In the genomic region with DNA sequence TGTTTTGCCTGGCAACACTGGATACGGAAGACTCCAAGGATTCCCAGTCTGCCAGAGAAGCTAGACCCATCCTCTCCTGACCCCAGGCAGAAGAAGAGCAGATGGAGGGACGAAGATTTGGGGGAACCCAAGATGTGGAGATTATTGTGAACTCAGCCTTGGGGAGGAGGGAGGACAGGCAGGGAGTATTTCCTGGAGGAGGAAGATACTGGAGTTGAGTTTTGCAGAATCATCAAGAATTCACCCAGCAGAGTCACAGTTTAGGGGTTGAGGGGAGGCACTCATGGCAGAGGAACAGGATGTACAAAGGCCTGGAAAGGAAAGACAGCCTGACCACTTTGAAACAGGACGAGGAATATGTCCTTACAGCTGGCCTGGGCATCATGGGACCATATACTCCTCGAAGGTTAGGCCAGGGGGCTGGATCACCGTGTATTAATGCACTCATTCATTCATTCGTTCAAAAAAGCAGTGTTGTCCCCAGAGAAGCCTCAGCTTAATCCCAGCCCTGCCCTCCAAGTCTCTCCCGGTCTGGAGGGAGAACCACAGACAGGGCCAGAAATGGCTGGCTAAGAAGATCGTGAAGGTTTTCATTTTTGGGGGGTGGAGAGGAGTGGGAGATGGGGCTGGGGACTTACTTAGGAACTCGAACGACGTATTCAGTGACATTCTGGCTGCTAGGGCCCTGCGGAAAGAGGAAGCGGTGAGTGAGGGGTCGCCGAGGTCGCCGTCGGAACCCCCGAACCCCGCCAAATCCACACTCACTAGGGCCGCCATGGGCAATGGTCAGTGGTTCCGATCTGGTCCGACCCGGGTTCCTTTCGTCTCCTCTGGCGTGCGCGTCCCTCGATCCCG, we compare ENCODE assay signal across 8 cellular contexts. TPM values are rescaled to one million over a fixed set of nuclear protein-coding genes. Genes with fewer than 3 reads are reported as not detected.
DNase-seq lines count a peak whose midpoint lies in the region; ATAC-seq lines count a peak whose summit lies in the region.

No MANE protein-coding gene starts in this region.

- H3K4me3 ChIP-seq in iPS-18a (ENCODE audit: low read length) = peak overlapping the region; percentile 91

- no peaks in the 10 kb centered on the region for H3K27me3 ChIP-seq in iPS-18a (ENCODE audit: control insufficient read depth, insufficient read depth, low read length)

- H3K27ac ChIP-seq in iPS-18a (ENCODE audit: low read length) (peak overlapping the region; percentile 64), temporal lobe (ENCODE audit: low read depth, low read length) (peak overlapping the region; percentile 94)

- H3K36me3 Mint-ChIP-seq in activated T-cell treated with anti-CD3 and anti-CD28 coated beads, Interleukin-2, amount 50 U/mL, for 72 hours (ENCODE audit: insufficient read depth in 2 of 2) = peaks cover 7 to 13% of the 10 kb centered on the region in 2 donors
- H3K36me3 Mint-ChIP-seq in activated CD4-positive, alpha-beta memory T cell treated with anti-CD3 and anti-CD28 coated beads for 36 hours = peaks cover 28% of the 10 kb centered on the region

- peak overlapping the region; percentile 81 for H3K9ac ChIP-seq in iPS-18a (ENCODE audit: low read length)

- H3K36me3 ChIP-seq in iPS-18a (ENCODE audit: control insufficient read depth, low read depth, low read length) = peaks cover 27% of the 10 kb centered on the region

- no peaks in the 10 kb centered on the region for H3K27me3 Mint-ChIP-seq in activated T-cell treated with anti-CD3 and anti-CD28 coated beads, Interleukin-2, amount 50 U/mL, for 72 hours (ENCODE audit: low read depth)
- no peaks in the 10 kb centered on the region for H3K27me3 Mint-ChIP-seq in activated CD4-positive, alpha-beta memory T cell treated with anti-CD3 and anti-CD28 coated beads for 36 hours

- H3K9me3 ChIP-seq in iPS-18a (ENCODE audit: control insufficient read depth, low read depth, low read length) = no peaks in the 10 kb centered on the region

- H3K9me3 Mint-ChIP-seq in activated T-cell treated with anti-CD3 and anti-CD28 coated beads, Interleukin-2, amount 50 U/mL, for 72 hours = no peaks in the 10 kb centered on the region
- H3K9me3 Mint-ChIP-seq in activated CD4-positive, alpha-beta memory T cell treated with anti-CD3 and anti-CD28 coated beads for 36 hours = no peaks in the 10 kb centered on the region

- intact Hi-C loops in activated CD4-positive, alpha-beta memory T cell treated with anti-CD3 and anti-CD28 coated beads for 36 hours (cut with micrococcal nuclease) = loop anchor here (1.0 to 2.0 kb wide), 4 partner anchors 19 to 68 kb away; partner anchors contain the start of gene CLPP

- peak overlapping the region; percentile 90 to 96 for H3K4me3 Mint-ChIP-seq in activated T-cell treated with anti-CD3 and anti-CD28 coated beads, Interleukin-2, amount 50 U/mL, for 72 hours
- H3K4me3 Mint-ChIP-seq in activated CD4-positive, alpha-beta memory T cell treated with anti-CD3 and anti-CD28 coated beads for 36 hours = peak overlapping the region; percentile 94

- H3K4me1 ChIP-seq in iPS-18a (ENCODE audit: control insufficient read depth, low read depth, low read length) = peaks cover 13% of the 10 kb centered on the region

- CTCF ChIA-PET in activated CD4-positive, alpha-beta memory T cell treated with anti-CD3 and anti-CD28 coated beads for 36 hours (lab: Charles Lee) = no interaction called here

- peak overlapping the region; percentile 99 for H3K27ac Mint-ChIP-seq in activated T-cell treated with anti-CD3 and anti-CD28 coated beads, Interleukin-2, amount 50 U/mL, for 72 hours
- peak overlapping the region; percentile 93 for H3K27ac Mint-ChIP-seq in activated CD4-positive, alpha-beta memory T cell treated with anti-CD3 and anti-CD28 coated beads for 36 hours

- H3K4me1 Mint-ChIP-seq in activated T-cell treated with anti-CD3 and anti-CD28 coated beads, Interleukin-2, amount 50 U/mL, for 72 hours (ENCODE audit: low read depth) = peaks cover 28% of the 10 kb centered on the region
- peaks cover 24% of the 10 kb centered on the region for H3K4me1 Mint-ChIP-seq in activated CD4-positive, alpha-beta memory T cell treated with anti-CD3 and anti-CD28 coated beads for 36 hours (ENCODE audit: low read depth)

- no peak for ATAC-seq in activated T-cell treated with anti-CD3 and anti-CD28 coated beads, Interleukin-2, amount 50 U/mL, for 72 hours (replicated peaks in 1 of 2)
- ATAC-seq in GM21717 (IDR thresholded peaks at IDR 0.05; ENCODE audit: unreplicated experiment) = no peak

- POLR2A ChIA-PET in activated CD4-positive, alpha-beta memory T cell treated with anti-CD3 and anti-CD28 coated beads for 36 hours (lab: Charles Lee) = interaction anchor here (0.6 to 1.5 kb wide), 4 partner anchors 20 to 89 kb away, joined by 3 to 6 read pairs (median 4); partner anchors contain the start of genes ALKBH7, DENND1C and KHSRP

- no peak for DNase-seq in activated T-cell treated with anti-CD3 and anti-CD28 coated beads, Interleukin-2, amount 50 U/mL, for 72 hours
- no peak for DNase-seq in activated T-cell treated with anti-CD3 and anti-CD28 coated beads, Interleukin-2, amount 50 U/mL, for 1 hour
- DNase-seq in activated CD4-positive, alpha-beta memory T cell treated with anti-CD3 and anti-CD28 coated beads for 36 hours = no peak
- DNase-seq in NCI-H1105 treated with DMSO at 0.1 percent for 48 hours (lab: John Stamatoyannopoulos, UW) (no peak), glomerular visceral epithelial cell (ENCODE audit: extremely low spot score) (no peak)

RNA-seq across cellular contexts. Expression of gene GTF2F1, which starts 0.5 kb away (rescaled TPM):
- total RNA-seq in activated T-cell treated with anti-CD3 and anti-CD28 coated beads, Interleukin-2, amount 50 U/mL, for 72 hours = 10 to 100 TPM; 78.9 to 87.5 TPM
- total RNA-seq in activated CD4-positive, alpha-beta memory T cell treated with anti-CD3 and anti-CD28 coated beads for 36 hours = 10 to 100 TPM; 67.0 to 70.9 TPM
- total RNA-seq in temporal lobe = 35.4 TPM

RNA-seq across cellular contexts. Expression of gene PSPN, which starts 16.7 kb away (rescaled TPM):
- total RNA-seq in activated T-cell treated with anti-CD3 and anti-CD28 coated beads, Interleukin-2, amount 50 U/mL, for 72 hours = 1 to 10 TPM; 2.4 to 3.1 TPM
- total RNA-seq in activated CD4-positive, alpha-beta memory T cell treated with anti-CD3 and anti-CD28 coated beads for 36 hours = 1 to 10 TPM; 1.6 to 2.0 TPM
- total RNA-seq in temporal lobe = 3.0 TPM

RNA-seq across cellular contexts. Expression of gene ALKBH7, which starts 19.9 kb away (rescaled TPM):
- 10 to 100 TPM; 60.5 to 65.2 TPM for total RNA-seq in activated T-cell treated with anti-CD3 and anti-CD28 coated beads, Interleukin-2, amount 50 U/mL, for 72 hours
- total RNA-seq in activated CD4-positive, alpha-beta memory T cell treated with anti-CD3 and anti-CD28 coated beads for 36 hours = 10 to 100 TPM; 57.6 to 58.5 TPM
- 30.0 TPM for total RNA-seq in temporal lobe

RNA-seq across cellular contexts. Expression of gene CLPP, which starts 31.1 kb away (rescaled TPM):
- 100 to 1,000 TPM; 147 to 168 TPM for total RNA-seq in activated T-cell treated with anti-CD3 and anti-CD28 coated beads, Interleukin-2, amount 50 U/mL, for 72 hours
- total RNA-seq in activated CD4-positive, alpha-beta memory T cell treated with anti-CD3 and anti-CD28 coated beads for 36 hours = 100 to 1,000 TPM; 171 to 177 TPM
- total RNA-seq in temporal lobe = 18.7 TPM

RNA-seq across cellular contexts. Expression of gene KHSRP, which starts 32.2 kb away (rescaled TPM):
- total RNA-seq in activated T-cell treated with anti-CD3 and anti-CD28 coated beads, Interleukin-2, amount 50 U/mL, for 72 hours = 100 to 1,000 TPM; 253 to 311 TPM
- total RNA-seq in activated CD4-positive, alpha-beta memory T cell treated with anti-CD3 and anti-CD28 coated beads for 36 hours = 100 to 1,000 TPM; 296 to 305 TPM
- total RNA-seq in temporal lobe = 120 TPM
